In genomic region chr11:128610765-128611617, GRCh38 we compare ENCODE assay signal across 2 cellular contexts.
TF ChIP-seq lines count a peak whose summit lies in the region.

No MANE protein-coding gene starts in this region.

TF ChIP-seq in GM23338, 12 proteins besides CTCF, POLR2A, EP300 and RAD21:
- TF ChIP-seq, protein P1, sequence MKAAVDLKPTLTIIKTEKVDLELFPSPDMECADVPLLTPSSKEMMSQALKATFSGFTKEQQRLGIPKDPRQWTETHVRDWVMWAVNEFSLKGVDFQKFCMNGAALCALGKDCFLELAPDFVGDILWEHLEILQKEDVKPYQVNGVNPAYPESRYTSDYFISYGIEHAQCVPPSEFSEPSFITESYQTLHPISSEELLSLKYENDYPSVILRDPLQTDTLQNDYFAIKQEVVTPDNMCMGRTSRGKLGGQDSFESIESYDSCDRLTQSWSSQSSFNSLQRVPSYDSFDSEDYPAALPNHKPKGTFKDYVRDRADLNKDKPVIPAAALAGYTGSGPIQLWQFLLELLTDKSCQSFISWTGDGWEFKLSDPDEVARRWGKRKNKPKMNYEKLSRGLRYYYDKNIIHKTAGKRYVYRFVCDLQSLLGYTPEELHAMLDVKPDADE (IDR thresholded peaks at IDR 0.05): no peak
- TF ChIP-seq CREB1 (CRISPR knock-in tag; IDR thresholded peaks at IDR 0.05; ENCODE audit: low read depth) (no peak), JUNB (IDR thresholded peaks at IDR 0.05; ENCODE audit: unreplicated experiment) (no peak), POLR2AphosphoS5 (IDR thresholded peaks at IDR 0.05; ENCODE audit: low read depth) (no peak), ZNF331 (CRISPR knock-in tag; IDR thresholded peaks at IDR 0.05; ENCODE audit: low read depth) (no peak), EZH2phosphoT487 (IDR thresholded peaks at IDR 0.05; ENCODE audit: unreplicated experiment) (no peak), ZNF462 (CRISPR knock-in tag; IDR thresholded peaks at IDR 0.05) (no peak)

TF ChIP-seq in GM12878, 131 proteins besides CTCF, POLR2A, EP300 and RAD21 (continued from another document and continues in another):
- TF ChIP-seq, protein P2, sequence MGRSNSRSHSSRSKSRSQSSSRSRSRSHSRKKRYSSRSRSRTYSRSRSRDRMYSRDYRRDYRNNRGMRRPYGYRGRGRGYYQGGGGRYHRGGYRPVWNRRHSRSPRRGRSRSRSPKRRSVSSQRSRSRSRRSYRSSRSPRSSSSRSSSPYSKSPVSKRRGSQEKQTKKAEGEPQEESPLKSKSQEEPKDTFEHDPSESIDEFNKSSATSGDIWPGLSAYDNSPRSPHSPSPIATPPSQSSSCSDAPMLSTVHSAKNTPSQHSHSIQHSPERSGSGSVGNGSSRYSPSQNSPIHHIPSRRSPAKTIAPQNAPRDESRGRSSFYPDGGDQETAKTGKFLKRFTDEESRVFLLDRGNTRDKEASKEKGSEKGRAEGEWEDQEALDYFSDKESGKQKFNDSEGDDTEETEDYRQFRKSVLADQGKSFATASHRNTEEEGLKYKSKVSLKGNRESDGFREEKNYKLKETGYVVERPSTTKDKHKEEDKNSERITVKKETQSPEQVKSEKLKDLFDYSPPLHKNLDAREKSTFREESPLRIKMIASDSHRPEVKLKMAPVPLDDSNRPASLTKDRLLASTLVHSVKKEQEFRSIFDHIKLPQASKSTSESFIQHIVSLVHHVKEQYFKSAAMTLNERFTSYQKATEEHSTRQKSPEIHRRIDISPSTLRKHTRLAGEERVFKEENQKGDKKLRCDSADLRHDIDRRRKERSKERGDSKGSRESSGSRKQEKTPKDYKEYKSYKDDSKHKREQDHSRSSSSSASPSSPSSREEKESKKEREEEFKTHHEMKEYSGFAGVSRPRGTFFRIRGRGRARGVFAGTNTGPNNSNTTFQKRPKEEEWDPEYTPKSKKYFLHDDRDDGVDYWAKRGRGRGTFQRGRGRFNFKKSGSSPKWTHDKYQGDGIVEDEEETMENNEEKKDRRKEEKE (IDR thresholded peaks at IDR 0.05): no peak
- 0 out of 2 replicates have a peak, but pooled peaks have one; percentile 47 for TF ChIP-seq MEF2A (IDR thresholded peaks at IDR 0.05; ENCODE audit: insufficient read depth, low read depth, low read length)
- peak; percentile 57 to 58; a peak in 3 of 4 replicates for TF ChIP-seq BHLHE40 (IDR thresholded peaks at IDR 0.05; ENCODE audit: borderline replicate concordance in 1 of 2, low read depth in 2 of 2, low read length in 1 of 2)
- no peak for TF ChIP-seq FOS (IDR thresholded peaks at IDR 0.05; ENCODE audit: borderline replicate concordance, extremely low read depth, insufficient read length)
- peak in 1 of 2 experiments; percentile 36; a peak in 1 of 4 replicates for TF ChIP-seq ETV6 (conservative IDR thresholded peaks at IDR 0.05 in 1 of 2, IDR thresholded peaks at IDR 0.05 in 1 of 2; ENCODE audit: borderline replicate concordance in 1 of 2, low read depth in 1 of 2)
- TF ChIP-seq MTA2 (IDR thresholded peaks at IDR 0.05; ENCODE audit: low read depth): peak; percentile 70
- TF ChIP-seq NR2C1 (IDR thresholded peaks at IDR 0.05): no peak
- TF ChIP-seq MXI1 (IDR thresholded peaks at IDR 0.05; ENCODE audit: low read depth, low read length): peak; percentile 60; the same call in 1 of the 2 replicates
- TF ChIP-seq HDGF (IDR thresholded peaks at IDR 0.05): peak; percentile 92; the same call in 1 of the 2 replicates
- peak; percentile 37 for TF ChIP-seq BCL11A (IDR thresholded peaks at IDR 0.05; ENCODE audit: low read depth, low read length)
- TF ChIP-seq WRNIP1 (IDR thresholded peaks at IDR 0.05; ENCODE audit: borderline replicate concordance, low read depth, low read length): no peak
- TF ChIP-seq SMAD1 (IDR thresholded peaks at IDR 0.05; ENCODE audit: low read depth, partially characterized antibody): peak; percentile 29
- TF ChIP-seq CHD1 (IDR thresholded peaks at IDR 0.05; ENCODE audit: low read depth, low read length): no peak; the same call in 1 of the 2 replicates
- TF ChIP-seq ZNF384 (IDR thresholded peaks at IDR 0.05; ENCODE audit: borderline replicate concordance, low read depth, low read length): 0 out of 2 replicates have a peak, but pooled peaks have one; percentile 18
- no peak for TF ChIP-seq ZSCAN29 (IDR thresholded peaks at IDR 0.05)
- TF ChIP-seq CBX3 (IDR thresholded peaks at IDR 0.05; ENCODE audit: borderline replicate concordance, low read depth): no peak
- peak; percentile 74 for TF ChIP-seq NBN (IDR thresholded peaks at IDR 0.05)
- TF ChIP-seq MEF2B (IDR thresholded peaks at IDR 0.05; ENCODE audit: partially characterized antibody, poor library complexity, severe bottlenecking): peak; percentile 93
- peak; percentile 39; the same call in 1 of the 2 replicates for TF ChIP-seq SMC3 (IDR thresholded peaks at IDR 0.05; ENCODE audit: borderline replicate concordance, low read length)
- peak; percentile 67; the same call in 1 of the 2 replicates for TF ChIP-seq CREM (IDR thresholded peaks at IDR 0.05; ENCODE audit: low read depth)
- TF ChIP-seq, protein P3, sequence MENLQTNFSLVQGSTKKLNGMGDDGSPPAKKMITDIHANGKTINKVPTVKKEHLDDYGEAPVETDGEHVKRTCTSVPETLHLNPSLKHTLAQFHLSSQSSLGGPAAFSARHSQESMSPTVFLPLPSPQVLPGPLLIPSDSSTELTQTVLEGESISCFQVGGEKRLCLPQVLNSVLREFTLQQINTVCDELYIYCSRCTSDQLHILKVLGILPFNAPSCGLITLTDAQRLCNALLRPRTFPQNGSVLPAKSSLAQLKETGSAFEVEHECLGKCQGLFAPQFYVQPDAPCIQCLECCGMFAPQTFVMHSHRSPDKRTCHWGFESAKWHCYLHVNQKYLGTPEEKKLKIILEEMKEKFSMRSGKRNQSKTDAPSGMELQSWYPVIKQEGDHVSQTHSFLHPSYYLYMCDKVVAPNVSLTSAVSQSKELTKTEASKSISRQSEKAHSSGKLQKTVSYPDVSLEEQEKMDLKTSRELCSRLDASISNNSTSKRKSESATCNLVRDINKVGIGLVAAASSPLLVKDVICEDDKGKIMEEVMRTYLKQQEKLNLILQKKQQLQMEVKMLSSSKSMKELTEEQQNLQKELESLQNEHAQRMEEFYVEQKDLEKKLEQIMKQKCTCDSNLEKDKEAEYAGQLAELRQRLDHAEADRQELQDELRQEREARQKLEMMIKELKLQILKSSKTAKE (IDR thresholded peaks at IDR 0.05; ENCODE audit: low read depth, poor library complexity, severe bottlenecking): peak; percentile 73
- 0 out of 2 replicates have a peak, but pooled peaks have one; percentile 54 for TF ChIP-seq BACH1 (IDR thresholded peaks at IDR 0.05; ENCODE audit: borderline replicate concordance)
- peak; percentile 59 for TF ChIP-seq BCL3 (IDR thresholded peaks at IDR 0.05; ENCODE audit: borderline replicate concordance, insufficient read depth, low read depth, low read length, poor library complexity, severe bottlenecking)
- TF ChIP-seq CHD2 (IDR thresholded peaks at IDR 0.05; ENCODE audit: borderline replicate concordance, low read depth, low read length): peak; percentile 74; the same call in 1 of the 2 replicates
- TF ChIP-seq STAT1 (conservative IDR thresholded peaks at IDR 0.05): no peak
- no peak for TF ChIP-seq MYC (IDR thresholded peaks at IDR 0.05; ENCODE audit: insufficient read depth, insufficient read length, insufficient replicate concordance, low read length, severe bottlenecking)
- TF ChIP-seq ZBED1 (IDR thresholded peaks at IDR 0.05; ENCODE audit: borderline replicate concordance): no peak; the same call in 1 of the 2 replicates
- TF ChIP-seq KLF5 (IDR thresholded peaks at IDR 0.05; ENCODE audit: partially characterized antibody): peak; percentile 52
- peak; percentile 43 for TF ChIP-seq RELA (IDR thresholded peaks at IDR 0.05; ENCODE audit: borderline replicate concordance, partially characterized antibody)
- TF ChIP-seq RBBP5 (conservative IDR thresholded peaks at IDR 0.05): 0 out of 2 replicates have a peak, but pooled peaks have one; percentile 74
- TF ChIP-seq DPF2 (IDR thresholded peaks at IDR 0.05): peak; percentile 80; the same call in 1 of the 2 replicates
- TF ChIP-seq NFXL1 (IDR thresholded peaks at IDR 0.05; ENCODE audit: borderline replicate concordance): no peak
- TF ChIP-seq TAF1 (IDR thresholded peaks at IDR 0.05; ENCODE audit: borderline replicate concordance, low read depth, low read length): peak; percentile 69; the same call in 1 of the 2 replicates
- TF ChIP-seq RB1 (IDR thresholded peaks at IDR 0.05; ENCODE audit: borderline replicate concordance): peak; percentile 57; the same call in 1 of the 2 replicates
- 0 out of 3 replicates have a peak, but pooled peaks of 1 of the 2 experiments have one; percentile 9 for TF ChIP-seq EGR1 (IDR thresholded peaks at IDR 0.05; ENCODE audit: borderline replicate concordance in 1 of 2, low read depth in 2 of 2, low read length in 2 of 2)
- TF ChIP-seq ATF7 (IDR thresholded peaks at IDR 0.05; ENCODE audit: low read depth): peak; percentile 47
- 0 out of 2 replicates have a peak, but pooled peaks have one; percentile 69 for TF ChIP-seq RCOR1 (conservative IDR thresholded peaks at IDR 0.05; ENCODE audit: low read depth, low read length)
- TF ChIP-seq ZNF622 (IDR thresholded peaks at IDR 0.05): no peak
- TF ChIP-seq POLR2AphosphoS5 (IDR thresholded peaks at IDR 0.05; ENCODE audit: low read length): peak; percentile 78
- TF ChIP-seq CBFB (IDR thresholded peaks at IDR 0.05; ENCODE audit: low read depth): peak; percentile 73; the same call in 1 of the 2 replicates
- TF ChIP-seq, protein P4, sequence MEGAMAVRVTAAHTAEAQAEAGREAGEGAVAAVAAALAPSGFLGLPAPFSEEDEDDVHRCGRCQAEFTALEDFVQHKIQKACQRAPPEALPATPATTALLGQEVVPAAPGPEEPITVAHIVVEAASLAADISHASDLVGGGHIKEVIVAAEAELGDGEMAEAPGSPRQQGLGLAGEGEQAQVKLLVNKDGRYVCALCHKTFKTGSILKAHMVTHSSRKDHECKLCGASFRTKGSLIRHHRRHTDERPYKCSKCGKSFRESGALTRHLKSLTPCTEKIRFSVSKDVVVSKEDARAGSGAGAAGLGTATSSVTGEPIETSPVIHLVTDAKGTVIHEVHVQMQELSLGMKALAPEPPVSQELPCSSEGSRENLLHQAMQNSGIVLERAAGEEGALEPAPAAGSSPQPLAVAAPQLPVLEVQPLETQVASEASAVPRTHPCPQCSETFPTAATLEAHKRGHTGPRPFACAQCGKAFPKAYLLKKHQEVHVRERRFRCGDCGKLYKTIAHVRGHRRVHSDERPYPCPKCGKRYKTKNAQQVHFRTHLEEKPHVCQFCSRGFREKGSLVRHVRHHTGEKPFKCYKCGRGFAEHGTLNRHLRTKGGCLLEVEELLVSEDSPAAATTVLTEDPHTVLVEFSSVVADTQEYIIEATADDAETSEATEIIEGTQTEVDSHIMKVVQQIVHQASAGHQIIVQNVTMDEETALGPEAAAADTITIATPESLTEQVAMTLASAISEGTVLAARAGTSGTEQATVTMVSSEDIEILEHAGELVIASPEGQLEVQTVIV (IDR thresholded peaks at IDR 0.05; ENCODE audit: borderline replicate concordance, partially characterized antibody): no peak
- peak; percentile 99 for TF ChIP-seq POU2F2 (IDR thresholded peaks at IDR 0.05; ENCODE audit: borderline replicate concordance, low read depth, low read length)
- peak; percentile 53 for TF ChIP-seq SP1 (IDR thresholded peaks at IDR 0.05; ENCODE audit: low read depth, low read length)
- TF ChIP-seq NFIC (IDR thresholded peaks at IDR 0.05; ENCODE audit: low read depth, low read length): peak; percentile 67
- peak; percentile 46; the same call in 1 of the 2 replicates for TF ChIP-seq NR2F1 (conservative IDR thresholded peaks at IDR 0.05)
- no peak; the same call in 1 of the 2 replicates for TF ChIP-seq PKNOX1 (IDR thresholded peaks at IDR 0.05)
- TF ChIP-seq ATF2 (IDR thresholded peaks at IDR 0.05; ENCODE audit: low read length): peak; percentile 59; the same call in 1 of the 2 replicates
- TF ChIP-seq, protein P5, sequence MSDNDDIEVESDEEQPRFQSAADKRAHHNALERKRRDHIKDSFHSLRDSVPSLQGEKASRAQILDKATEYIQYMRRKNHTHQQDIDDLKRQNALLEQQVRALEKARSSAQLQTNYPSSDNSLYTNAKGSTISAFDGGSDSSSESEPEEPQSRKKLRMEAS (IDR thresholded peaks at IDR 0.05; ENCODE audit: low read depth, low read length): peak; percentile 52; the same call in 1 of the 2 replicates
- no peak for TF ChIP-seq ZBTB33 (IDR thresholded peaks at IDR 0.05)
